In genomic region chr11:78168539-78169477, GRCh38 we compare ENCODE assay signal across 12 cellular contexts. TPM values are rescaled to one million over a fixed set of nuclear protein-coding genes. Genes with fewer than 3 reads are reported as not detected.
DNase-seq lines count a peak whose midpoint lies in the region; ATAC-seq and TF ChIP-seq lines count a peak whose summit lies in the region.
"Had no signal": no experiment of that assay in that cellular context is flagged by ENCODE, and none has a peak within 500 bp of the region (broad histone marks: within the 10 kb centered on the region; RNA-seq: fewer than 3 reads in every experiment).

No MANE protein-coding gene starts in this region.

- no peak for TF ChIP-seq POLR2A in prostate gland (IDR thresholded peaks at IDR 0.05)

- no peaks in the 10 kb centered on the region for H3K36me3 ChIP-seq in BE2C
- peaks cover 6% of the 10 kb centered on the region for H3K36me3 ChIP-seq in right atrium auricular region
- H3K36me3 ChIP-seq in prostate gland = no peaks in the 10 kb centered on the region

- intact Hi-C loops in prostate gland (cut with DNase I) = no loop called here

- H3K36me3 Mint-ChIP-seq in activated T-helper 17 cell treated with anti-CD3 and anti-CD28 coated beads, Interleukin-2, amount 50 U/mL, for 72 hours (ENCODE audit: low read depth) = peaks cover 14% of the 10 kb centered on the region
- H3K36me3 Mint-ChIP-seq: stimulated activated effector memory CD8-positive, alpha-beta T cell treated with anti-CD3 and anti-CD28 coated beads, Interleukin-12 subunit alpha, Interleukin-12 subunit beta, amount 100 ng/mL, for 72 hours had no signal

- H3K9me3 Mint-ChIP-seq in activated T-helper 17 cell treated with anti-CD3 and anti-CD28 coated beads, Interleukin-2, amount 50 U/mL, for 72 hours = no peaks in the 10 kb centered on the region
- H3K9me3 Mint-ChIP-seq: stimulated activated effector memory CD8-positive, alpha-beta T cell treated with anti-CD3 and anti-CD28 coated beads, Interleukin-12 subunit alpha, Interleukin-12 subunit beta, amount 100 ng/mL, for 72 hours had no signal

- ATAC-seq in activated T-helper 17 cell treated with anti-CD3 and anti-CD28 coated beads, Interleukin-2, amount 50 U/mL, for 72 hours (replicated peaks) = no peak
- ATAC-seq in GM18870 (IDR thresholded peaks at IDR 0.05; ENCODE audit: unreplicated experiment) = no peak
- ATAC-seq: stimulated activated effector memory CD8-positive, alpha-beta T cell treated with anti-CD3 and anti-CD28 coated beads, Interleukin-12 subunit alpha, Interleukin-12 subunit beta, amount 100 ng/mL, for 72 hours had no signal

- H3K4me3 Mint-ChIP-seq in activated T-helper 17 cell treated with anti-CD3 and anti-CD28 coated beads, Interleukin-2, amount 50 U/mL, for 72 hours = no peak overlapping the region
- H3K4me3 Mint-ChIP-seq: stimulated activated effector memory CD8-positive, alpha-beta T cell treated with anti-CD3 and anti-CD28 coated beads, Interleukin-12 subunit alpha, Interleukin-12 subunit beta, amount 100 ng/mL, for 72 hours had no signal

- no peaks in the 10 kb centered on the region for H3K27me3 Mint-ChIP-seq in activated T-helper 17 cell treated with anti-CD3 and anti-CD28 coated beads, Interleukin-2, amount 50 U/mL, for 72 hours

- H3K27ac ChIP-seq in right atrium auricular region (peak overlapping the region; percentile 81 to 87), prostate gland (peak overlapping the region; percentile 68 to 69)
- H3K27ac ChIP-seq: neutrophil had no signal

- H3K4me3 ChIP-seq in BE2C (ENCODE audit: low read depth, low read length) = 0 out of 2 replicates have a peak overlapping the region, but pooled peaks have one; percentile 15
- no peak overlapping the region for H3K4me3 ChIP-seq in astrocyte of the spinal cord (ENCODE audit: low read depth, low read length)
- no peak overlapping the region for H3K4me3 ChIP-seq in right atrium auricular region
- no peak overlapping the region for H3K4me3 ChIP-seq in prostate gland

- TF ChIP-seq CTCF in BE2C (IDR thresholded peaks at IDR 0.05; ENCODE audit: low read depth, low read length) (no peak), astrocyte of the spinal cord (IDR thresholded peaks at IDR 0.05; ENCODE audit: low read depth, low read length) (no peak), right atrium auricular region (IDR thresholded peaks at IDR 0.05) (no peak), prostate gland (IDR thresholded peaks at IDR 0.05) (no peak)

- DNase-seq in BE2C = peak; percentile 94
- DNase-seq in astrocyte of the spinal cord (ENCODE audit: low read depth, low spot score) = peak; percentile 88
- DNase-seq in right atrium auricular region (ENCODE audit: low spot score) = peak; percentile 96
- peak; percentile 8 for DNase-seq in prostate gland (ENCODE audit: low spot score)
- no peak for DNase-seq in NCI-H2171 treated with DMSO at 0.1 percent for 48 hours (lab: John Stamatoyannopoulos, UW)
- no peak for DNase-seq in germinal center (ENCODE audit: low spot score)
- DNase-seq: activated CD4-positive, alpha-beta T cell treated with anti-CD3 and anti-CD28 coated beads for 48 hours; effector CD8-positive, alpha-beta T cell had no signal

- H3K27me3 ChIP-seq in BE2C (no peaks in the 10 kb centered on the region), right atrium auricular region (no peaks in the 10 kb centered on the region), prostate gland (replicated peaks; ENCODE audit: insufficient read depth) (no peaks in the 10 kb centered on the region)
- H3K27me3 ChIP-seq: neutrophil had no signal

- in situ Hi-C loops in astrocyte of the spinal cord (cut with HindIII; ENCODE audit: low sequenced_read_pairs) = no loop called here

- no peak overlapping the region for H3K27ac Mint-ChIP-seq in activated T-helper 17 cell treated with anti-CD3 and anti-CD28 coated beads, Interleukin-2, amount 50 U/mL, for 72 hours
- H3K27ac Mint-ChIP-seq: stimulated activated effector memory CD8-positive, alpha-beta T cell treated with anti-CD3 and anti-CD28 coated beads, Interleukin-12 subunit alpha, Interleukin-12 subunit beta, amount 100 ng/mL, for 72 hours had no signal

- H3K4me1 ChIP-seq in BE2C = peaks cover 29% of the 10 kb centered on the region
- peaks cover 0 to 44% of the 10 kb centered on the region in 2 donors for H3K4me1 ChIP-seq in right atrium auricular region
- H3K4me1 ChIP-seq in prostate gland (replicated peaks) = no peaks in the 10 kb centered on the region

- no peaks in the 10 kb centered on the region for H3K4me1 Mint-ChIP-seq in activated T-helper 17 cell treated with anti-CD3 and anti-CD28 coated beads, Interleukin-2, amount 50 U/mL, for 72 hours
- H3K4me1 Mint-ChIP-seq: stimulated activated effector memory CD8-positive, alpha-beta T cell treated with anti-CD3 and anti-CD28 coated beads, Interleukin-12 subunit alpha, Interleukin-12 subunit beta, amount 100 ng/mL, for 72 hours had no signal

- H3K9me3 ChIP-seq in BE2C = no peaks in the 10 kb centered on the region
- H3K9me3 ChIP-seq in right atrium auricular region = no peaks in the 10 kb centered on the region
- no peaks in the 10 kb centered on the region for H3K9me3 ChIP-seq in prostate gland
- H3K9me3 ChIP-seq: neutrophil had no signal

- WGBS in prostate gland = 44% methylated on average over 17 of the region's 17 CpGs

RNA-seq across cellular contexts. Expression of gene KCTD21, which starts 19.6 kb away (rescaled TPM):
- 14.2 TPM for polyA plus RNA-seq in BE2C (2012; ENCODE audit: insufficient read depth, insufficient read length, low read depth)
- total RNA-seq in right atrium auricular region (10 to 100 TPM in 1 of 2 donors, 1 to 10 TPM in 1; 9.8 to 12.9 TPM), prostate gland (10 to 100 TPM in 1 of 2 donors, 1 to 10 TPM in 1; 7.3 to 12.2 TPM)
- 1 to 10 TPM; 6.1 to 7.5 TPM for total RNA-seq in activated T-helper 17 cell treated with anti-CD3 and anti-CD28 coated beads, Interleukin-2, amount 50 U/mL, for 72 hours

RNA-seq across cellular contexts. Expression of gene USP35, which starts 19.9 kb away (rescaled TPM):
- polyA plus RNA-seq in BE2C (2012; ENCODE audit: insufficient read depth, insufficient read length, low read depth) = 5.3 TPM
- total RNA-seq in right atrium auricular region (1 to 10 TPM; 8.0 to 8.6 TPM), prostate gland (10 to 100 TPM in 1 of 2 donors, 1 to 10 TPM in 1; 3.4 to 13.6 TPM)
- total RNA-seq in activated T-helper 17 cell treated with anti-CD3 and anti-CD28 coated beads, Interleukin-2, amount 50 U/mL, for 72 hours = 1 to 10 TPM; 9.6 to 10.0 TPM

RNA-seq across cellular contexts. Expression of gene ALG8, which starts 29.4 kb away (rescaled TPM):
- 56.2 TPM for polyA plus RNA-seq in BE2C (2012; ENCODE audit: insufficient read depth, insufficient read length, low read depth)
- 10 to 100 TPM; 16.5 to 22.5 TPM for total RNA-seq in right atrium auricular region
- total RNA-seq in prostate gland = 10 to 100 TPM; 34.0 to 50.3 TPM
- total RNA-seq in activated T-helper 17 cell treated with anti-CD3 and anti-CD28 coated beads, Interleukin-2, amount 50 U/mL, for 72 hours = 10 to 100 TPM; 38.3 to 70.2 TPM

Comparison
In these comparisons a context has a peak if more than half of its experiments do, and no peak if none do; other contexts are left out.
1. DNase-seq: peak in BE2C (single experiment), astrocyte of the spinal cord (single experiment), right atrium auricular region (single experiment) and prostate gland (single experiment); none in NCI-H2171 treated with DMSO at 0.1 percent for 48 hours (single experiment) and germinal center (single experiment).